ENCODE assay signal across 8 cellular contexts in the genomic region with DNA sequence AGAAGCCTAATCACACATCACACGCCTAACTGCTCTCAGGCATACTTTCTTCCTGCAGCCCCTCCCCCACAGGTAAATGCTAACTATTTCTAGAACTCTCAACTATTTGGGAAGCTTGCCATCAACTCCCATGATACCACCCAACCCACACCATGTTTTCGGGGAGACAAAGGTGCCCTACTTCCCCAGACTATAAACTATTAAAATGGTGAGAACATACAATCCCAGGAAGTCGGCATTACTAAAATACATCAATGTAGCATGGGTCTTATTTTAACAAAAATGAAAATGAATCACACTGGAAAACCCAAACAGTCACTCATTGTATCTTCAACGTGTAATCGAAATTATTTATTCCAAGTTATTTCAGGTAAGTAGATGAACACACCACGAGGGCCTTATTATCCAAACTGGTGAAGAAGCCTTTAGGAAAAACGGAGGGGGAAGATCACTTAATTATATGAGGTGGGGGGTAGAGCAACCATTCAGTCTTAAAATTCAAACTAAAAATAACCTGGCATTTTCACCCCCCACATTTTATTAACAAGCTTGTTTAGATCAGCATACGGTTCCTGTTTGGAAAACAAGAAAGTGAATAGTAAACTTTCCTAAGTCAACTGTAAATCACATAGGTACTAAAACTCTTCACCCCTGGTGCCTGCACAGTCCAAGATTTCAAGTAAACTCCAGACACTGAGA. TPM values are rescaled to one million over a fixed set of nuclear protein-coding genes. Genes with fewer than 3 reads are reported as not detected.
DNase-seq lines count a peak whose midpoint lies in the region; ATAC-seq, FAIRE-seq and TF ChIP-seq lines count a peak whose summit lies in the region.

No MANE protein-coding gene starts in this region.

- H3K36me3 ChIP-seq in heart left ventricle (no peaks in the 10 kb centered on the region), OCI-LY1 (ENCODE audit: insufficient read depth, low read length) (peaks cover 41% of the 10 kb centered on the region), bronchial epithelial cell (ENCODE audit: control insufficient read depth, insufficient read depth, low read length) (no peaks in the 10 kb centered on the region), lower lobe of right lung (no peaks in the 10 kb centered on the region), thyroid gland (no peaks in the 10 kb centered on the region)

- TF ChIP-seq CTCF in heart left ventricle (IDR thresholded peaks at IDR 0.05) (no peak), OCI-LY1 (IDR thresholded peaks at IDR 0.05; ENCODE audit: low read length) (no peak), bronchial epithelial cell (IDR thresholded peaks at IDR 0.05; ENCODE audit: insufficient read depth, low read length, severe bottlenecking) (no peak), lower lobe of right lung (IDR thresholded peaks at IDR 0.05) (no peak), thyroid gland (IDR thresholded peaks at IDR 0.05) (no peak)

- intact Hi-C loops in heart left ventricle (cut with DNase I) (loop anchor here in 8 of 10 donors (5.0 to 10.0 kb wide), 22 partner anchors 61 to 1187 kb away; no protein-coding TSS in a partner anchor), left cardiac atrium (cut with DNase I) (loop anchor here (5.0 to 10.0 kb wide), 3 partner anchors 71 to 1129 kb away; no protein-coding TSS in a partner anchor), lower lobe of right lung (cut with DNase I) (loop anchor here (5.0 to 10.0 kb wide), 2 partner anchors 141 to 162 kb away; no protein-coding TSS in a partner anchor), thyroid gland (cut with DNase I) (loop anchor here (5.0 to 10.0 kb wide), 2 partner anchors 141 to 162 kb away; no protein-coding TSS in a partner anchor)

- peaks cover 12% of the 10 kb centered on the region; the same call in 1 of the 2 replicates for H3F3A ChIP-seq in OCI-LY1 (ENCODE audit: insufficient read depth, low read length)

- TF ChIP-seq POLR2A in heart left ventricle (IDR thresholded peaks at IDR 0.05): no peak
- peak in 1 of 2 donors; percentile 32 for TF ChIP-seq POLR2A in thyroid gland (IDR thresholded peaks at IDR 0.05)

- DNase-seq in heart left ventricle (peak in 3 of 5 donors; percentile 39 to 48 (median 44)), left cardiac atrium (no peak), bronchial epithelial cell (ENCODE audit: low read depth) (peak; percentile 50), lower lobe of right lung (no peak), thyroid gland (peak; percentile 76 to 79), COLO829 (ENCODE audit: low spot score) (no peak), Ammon's horn (ENCODE audit: low spot score) (no peak)

- no peaks in the 10 kb centered on the region for H3K9me2 ChIP-seq in OCI-LY1 (ENCODE audit: low read depth, low read length)

- H3K27me3 ChIP-seq in heart left ventricle (no peaks in the 10 kb centered on the region), OCI-LY1 (ENCODE audit: insufficient read depth, low read length) (no peaks in the 10 kb centered on the region), bronchial epithelial cell (ENCODE audit: control insufficient read depth, insufficient read depth, low read length) (no peaks in the 10 kb centered on the region), lower lobe of right lung (ENCODE audit: low read depth) (no peaks in the 10 kb centered on the region), thyroid gland (no peaks in the 10 kb centered on the region)

- peaks cover 2% of the 10 kb centered on the region; the same call in 1 of the 2 replicates for H4K20me1 ChIP-seq in OCI-LY1 (ENCODE audit: insufficient read depth, low read length)

- peak overlapping the region; percentile 72 to 96 (median 90) for H3K4me3 ChIP-seq in heart left ventricle
- peak overlapping the region; percentile 83 for H3K4me3 ChIP-seq in OCI-LY1 (ENCODE audit: low read depth, low read length, poor library complexity, severe bottlenecking)
- peak overlapping the region; percentile 86 for H3K4me3 ChIP-seq in bronchial epithelial cell (ENCODE audit: low read depth, low read length)
- peak overlapping the region; percentile 74 for H3K4me3 ChIP-seq in lower lobe of right lung
- H3K4me3 ChIP-seq in thyroid gland (replicated peaks in 1 of 3): peak overlapping the region; percentile 69 to 96 (median 70)

- peak overlapping the region; percentile 99 for H3K9ac ChIP-seq in OCI-LY1 (ENCODE audit: low read length)

- 3 to 7% (median 5%) methylated on average over 8 of the region's 8 CpGs for WGBS in heart left ventricle, 4 donors
- 1 to 3% methylated on average over 8 of the region's 8 CpGs for WGBS in thyroid gland, 2 donors

- H3K4me1 ChIP-seq in heart left ventricle (peaks cover 6 to 63% (median 33%) of the 10 kb centered on the region in 12 donors), OCI-LY1 (ENCODE audit: insufficient read depth, low read length, severe bottlenecking) (peaks cover 71% of the 10 kb centered on the region), lower lobe of right lung (peaks cover 52% of the 10 kb centered on the region), thyroid gland (peaks cover 35 to 40% of the 10 kb centered on the region in 2 donors)

- ATAC-seq in heart left ventricle (no peak), left cardiac atrium (no peak), lower lobe of right lung (no peak)

- no peak overlapping the region for H2AFZ ChIP-seq in OCI-LY1 (ENCODE audit: low read length)

- H3K27ac ChIP-seq in heart left ventricle (peak overlapping the region; percentile 96 to 99 (median 98)), OCI-LY1 (ENCODE audit: low read depth, low read length, poor library complexity, severe bottlenecking) (peak overlapping the region; percentile 99), lower lobe of right lung (peak overlapping the region; percentile 94), thyroid gland (peak overlapping the region; percentile 98 to 99 (median 98))

- H3K4me2 ChIP-seq in OCI-LY1 (ENCODE audit: low read length): peak overlapping the region; percentile 68

- H3K9me3 ChIP-seq in heart left ventricle: no peaks in the 10 kb centered on the region
- no peaks in the 10 kb centered on the region for H3K9me3 ChIP-seq in OCI-LY1 (ENCODE audit: low read length)
- H3K9me3 ChIP-seq in lower lobe of right lung: no peaks in the 10 kb centered on the region
- no peaks in the 10 kb centered on the region for H3K9me3 ChIP-seq in thyroid gland

- H3K79me2 ChIP-seq in OCI-LY1 (ENCODE audit: insufficient read depth, low read length): peaks cover 63% of the 10 kb centered on the region

- no peak for FAIRE-seq in bronchial epithelial cell (lab: Jason Lieb, UNC)

RNA-seq across cellular contexts. Expression of a gene that starts 1.9 kb away (rescaled TPM):
- total RNA-seq in heart left ventricle (100 to 1,000 TPM in 6 of 9 donors, 10 to 100 TPM in 3; 50.0 to 176 (median 120) TPM), left cardiac atrium (100 to 1,000 TPM; 118 to 125 TPM), bronchial epithelial cell (203 and 270 TPM in 2 replicates), lower lobe of right lung (160 TPM), thyroid gland (100 to 1,000 TPM; 164 to 239 (median 195) TPM)
- 10 to 100 TPM; 24.0 to 46.0 TPM for polyA plus RNA-seq in heart left ventricle

Comparison
In these comparisons a context has a peak if more than half of its experiments do, and no peak if none do; other contexts are left out.
1. DNase-seq: peak in heart left ventricle (3 of 5), bronchial epithelial cell (single experiment) and thyroid gland (2 of 2); none in left cardiac atrium (single experiment), lower lobe of right lung (single experiment), COLO829 (single experiment) and Ammon's horn (single experiment).
2. Peak in every context shown above with its lines, with median percentiles within 50 percentile points of each other: H3K27ac ChIP-seq and H3K4me3 ChIP-seq.